In the genomic region with DNA sequence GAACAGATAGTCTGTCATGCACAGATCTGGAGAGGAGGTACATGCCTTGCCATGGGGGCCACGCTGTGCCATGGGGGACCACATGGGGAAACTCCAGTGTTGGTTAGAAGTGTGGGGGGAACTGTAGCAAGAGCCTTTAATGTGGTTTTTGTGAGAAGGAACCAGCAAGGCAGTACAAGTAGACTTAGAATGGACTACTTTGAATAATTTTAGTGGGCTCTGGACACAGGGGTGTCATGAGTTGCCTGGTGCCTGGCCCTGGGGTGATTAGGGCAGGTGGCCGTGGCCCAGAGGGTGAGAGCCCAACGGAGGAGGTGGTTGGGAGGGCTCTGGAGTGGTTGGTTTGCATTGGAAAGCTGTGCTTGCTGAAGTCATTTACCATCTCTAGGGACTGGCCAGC, we compare ENCODE assay signal across 19 cellular contexts.
DNase-seq lines count a peak whose midpoint lies in the region; ATAC-seq and TF ChIP-seq lines count a peak whose summit lies in the region.
"Had no signal": no experiment of that assay in that cellular context is flagged by ENCODE, and none has a peak within 500 bp of the region (broad histone marks: within the 10 kb centered on the region; RNA-seq: fewer than 3 reads in every experiment).

No MANE protein-coding gene starts in this region.

- H3K4me3 ChIP-seq in DND-41 (ENCODE audit: low read depth in 1 of 2, low read length in 2 of 2) (no peak overlapping the region), SJCRH30 (no peak overlapping the region)
- H3K4me3 ChIP-seq: GM23338 had no signal

- no peak overlapping the region for H3K9ac ChIP-seq in DND-41 (ENCODE audit: low read depth, low read length)

- H3K79me2 ChIP-seq in DND-41 (ENCODE audit: insufficient read depth, low read length), result no peaks in the 10 kb centered on the region

- ATAC-seq in DND-41 (ENCODE audit: insufficient read depth, low read depth) (0 out of 3 replicates have a peak, but pooled peaks have one; percentile 35), GM19023 (IDR thresholded peaks at IDR 0.05; ENCODE audit: unreplicated experiment) (peak; percentile 33), HG02588 (IDR thresholded peaks at IDR 0.05; ENCODE audit: unreplicated experiment) (peak; percentile 41)
- ATAC-seq in activated CD8-positive, alpha-beta T cell treated with anti-CD3 and anti-CD28 coated beads for 36 hours, result no peak
- ATAC-seq: GM23338 had no signal

- H3K36me3 ChIP-seq in DND-41 (ENCODE audit: insufficient read depth, low read length), result no peaks in the 10 kb centered on the region
- H3K36me3 ChIP-seq in SJCRH30, result no peaks in the 10 kb centered on the region

- H3K4me1 ChIP-seq in DND-41 (ENCODE audit: insufficient read depth, low read length), result no peaks in the 10 kb centered on the region
- no peaks in the 10 kb centered on the region for H3K4me1 ChIP-seq in SJCRH30

- no peak overlapping the region for H3K4me3 Mint-ChIP-seq in activated CD8-positive, alpha-beta T cell treated with anti-CD3 and anti-CD28 coated beads for 36 hours
- no peak overlapping the region for H3K4me3 Mint-ChIP-seq in activated CD4-positive, alpha-beta memory T cell treated with anti-CD3 and anti-CD28 coated beads, Interleukin-2, amount 10 ng/mL, durations not matched to agents 7 days and 5 days
- H3K4me3 Mint-ChIP-seq: GM23338 had no signal

- CTCF ChIA-PET in activated CD8-positive, alpha-beta T cell treated with anti-CD3 and anti-CD28 coated beads for 36 hours (lab: Charles Lee), result interaction anchor here (0.9 kb wide), 2 partner anchors 10 to 618 kb away, joined by 3 read pairs; no protein-coding TSS in a partner anchor
- CTCF ChIA-PET in activated CD4-positive, alpha-beta memory T cell treated with anti-CD3 and anti-CD28 coated beads, Interleukin-2, amount 10 ng/mL, durations not matched to agents 7 days and 5 days (lab: Charles Lee), result interaction anchor here (1.9 kb wide), 1 partner anchor 618 kb away, joined by 6 read pairs; no protein-coding TSS in a partner anchor

- H3K27me3 Mint-ChIP-seq in activated CD8-positive, alpha-beta T cell treated with anti-CD3 and anti-CD28 coated beads for 36 hours, result peaks cover 14% of the 10 kb centered on the region
- peaks cover 13% of the 10 kb centered on the region for H3K27me3 Mint-ChIP-seq in activated CD4-positive, alpha-beta memory T cell treated with anti-CD3 and anti-CD28 coated beads, Interleukin-2, amount 10 ng/mL, durations not matched to agents 7 days and 5 days

- H3K36me3 Mint-ChIP-seq in activated CD8-positive, alpha-beta T cell treated with anti-CD3 and anti-CD28 coated beads for 36 hours (ENCODE audit: low read depth), result no peaks in the 10 kb centered on the region
- no peaks in the 10 kb centered on the region for H3K36me3 Mint-ChIP-seq in activated CD4-positive, alpha-beta memory T cell treated with anti-CD3 and anti-CD28 coated beads, Interleukin-2, amount 10 ng/mL, durations not matched to agents 7 days and 5 days (ENCODE audit: low read depth)

- H3K27ac ChIP-seq in DND-41 (ENCODE audit: low read length) (no peak overlapping the region), SJCRH30 (no peak overlapping the region)

- no peaks in the 10 kb centered on the region for H4K20me1 ChIP-seq in DND-41 (ENCODE audit: insufficient read depth, low read length)

- no peaks in the 10 kb centered on the region for H3K27me3 ChIP-seq in DND-41 (ENCODE audit: insufficient read depth, low read length, poor library complexity)
- H3K27me3 ChIP-seq in SJCRH30, result no peaks in the 10 kb centered on the region

- no peak overlapping the region for H3K27ac Mint-ChIP-seq in activated CD8-positive, alpha-beta T cell treated with anti-CD3 and anti-CD28 coated beads for 36 hours
- H3K27ac Mint-ChIP-seq in activated CD4-positive, alpha-beta memory T cell treated with anti-CD3 and anti-CD28 coated beads, Interleukin-2, amount 10 ng/mL, durations not matched to agents 7 days and 5 days, result no peak overlapping the region
- H3K27ac Mint-ChIP-seq: GM23338 had no signal

- H3K9me3 ChIP-seq in DND-41 (ENCODE audit: insufficient read depth, low read length, severe bottlenecking) (no peaks in the 10 kb centered on the region), SJCRH30 (replicated peaks) (no peaks in the 10 kb centered on the region)

- no peak overlapping the region for H2AFZ ChIP-seq in DND-41 (ENCODE audit: low read depth, low read length)
- H2AFZ ChIP-seq: GM23338 had no signal

- peaks cover 12% of the 10 kb centered on the region for H3K4me1 Mint-ChIP-seq in activated CD8-positive, alpha-beta T cell treated with anti-CD3 and anti-CD28 coated beads for 36 hours (ENCODE audit: low read depth)
- H3K4me1 Mint-ChIP-seq in activated CD4-positive, alpha-beta memory T cell treated with anti-CD3 and anti-CD28 coated beads, Interleukin-2, amount 10 ng/mL, durations not matched to agents 7 days and 5 days, result peaks cover 7% of the 10 kb centered on the region

- intact Hi-C loops in activated CD8-positive, alpha-beta T cell treated with anti-CD3 and anti-CD28 coated beads for 36 hours (cut with micrococcal nuclease), result no loop called here

- no peak for DNase-seq in DND-41
- peak; percentile 12 for DNase-seq in activated CD8-positive, alpha-beta T cell treated with anti-CD3 and anti-CD28 coated beads for 36 hours
- DNase-seq in activated T-cell treated with anti-CD3 and anti-CD28 coated beads for 4 hours, result no peak
- DNase-seq in activated CD4-positive, CD25-positive, alpha-beta regulatory T cell (lab: John Stamatoyannopoulos, UW), result no peak
- no peak for DNase-seq in SJCRH30
- no peak for DNase-seq in activated CD4-positive, alpha-beta memory T cell treated with anti-CD3 and anti-CD28 coated beads, Interleukin-2, amount 10 ng/mL, durations not matched to agents 7 days and 5 days
- DNase-seq: C1 segment of cervical spinal cord, DMS 273 treated with DMSO at 0.1 percent for 48 hours, EL, IMR-90, Kasumi-1, NCI-H1417, NCI-H1930, NCI-H2171 treated with DMSO at 0.1 percent for 48 hours, NCI-H510A, SIG-M5 had no signal

- TF ChIP-seq CTCF in DND-41 (IDR thresholded peaks at IDR 0.05; ENCODE audit: borderline replicate concordance, extremely low read depth, low read length, poor library complexity, severe bottlenecking), result no peak
- no peak for TF ChIP-seq CTCF in activated CD8-positive, alpha-beta T cell treated with anti-CD3 and anti-CD28 coated beads for 36 hours (IDR thresholded peaks at IDR 0.05)

- no peak overlapping the region for H3K4me2 ChIP-seq in DND-41 (ENCODE audit: insufficient read depth, low read length)
- H3K4me2 ChIP-seq: GM23338 had no signal

- POLR2A ChIA-PET in activated CD8-positive, alpha-beta T cell treated with anti-CD3 and anti-CD28 coated beads for 36 hours (lab: Charles Lee), result no interaction called here
- POLR2A ChIA-PET in activated CD4-positive, alpha-beta memory T cell treated with anti-CD3 and anti-CD28 coated beads, Interleukin-2, amount 10 ng/mL, durations not matched to agents 7 days and 5 days (lab: Charles Lee), result no interaction called here

- peaks cover 4% of the 10 kb centered on the region for H3K9me3 Mint-ChIP-seq in activated CD8-positive, alpha-beta T cell treated with anti-CD3 and anti-CD28 coated beads for 36 hours
- H3K9me3 Mint-ChIP-seq in activated CD4-positive, alpha-beta memory T cell treated with anti-CD3 and anti-CD28 coated beads, Interleukin-2, amount 10 ng/mL, durations not matched to agents 7 days and 5 days, result no peaks in the 10 kb centered on the region
